1 cellular context compared by ENCODE assay signal in the genomic region with DNA sequence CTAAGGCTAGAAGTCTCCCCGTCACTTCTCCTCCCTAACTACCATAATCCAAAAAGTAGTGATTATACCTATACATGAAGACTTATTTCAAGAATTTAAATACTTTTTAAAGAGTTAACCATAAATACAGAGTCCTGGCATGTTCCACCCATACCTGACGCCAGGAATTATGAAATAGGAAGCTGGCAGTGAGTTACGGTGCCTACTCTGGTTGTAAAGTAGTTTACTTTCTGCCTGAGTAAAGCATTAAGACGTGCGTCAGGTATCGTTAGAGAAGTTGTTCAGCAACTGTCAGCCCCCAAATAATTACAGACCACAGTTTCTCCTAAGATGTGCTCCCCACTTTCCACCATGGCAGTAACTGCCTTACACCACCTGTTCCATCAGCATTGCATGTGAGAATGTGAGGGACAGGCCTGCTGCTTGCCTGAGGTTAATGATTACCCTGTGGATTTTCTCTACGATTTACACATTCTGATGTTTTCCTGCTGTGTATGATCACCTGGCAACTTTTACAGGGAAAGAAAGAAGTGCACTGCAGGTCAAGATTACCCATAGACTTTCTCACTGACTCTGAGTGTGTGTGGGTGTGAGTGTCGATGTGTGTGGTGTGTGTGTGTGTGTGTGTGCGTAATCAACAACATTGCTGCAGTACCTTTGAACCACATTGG.
TF ChIP-seq lines count a peak whose summit lies in the region.

No MANE protein-coding gene starts in this region.

TF ChIP-seq in HepG2, 621 proteins besides CTCF, POLR2A, EP300 and RAD21 (continued from another document):
- TF ChIP-seq ARID5B (CRISPR knock-in tag; IDR thresholded peaks at IDR 0.05): peak; percentile 20; the same call in 1 of the 2 replicates
- TF ChIP-seq, protein P1, sequence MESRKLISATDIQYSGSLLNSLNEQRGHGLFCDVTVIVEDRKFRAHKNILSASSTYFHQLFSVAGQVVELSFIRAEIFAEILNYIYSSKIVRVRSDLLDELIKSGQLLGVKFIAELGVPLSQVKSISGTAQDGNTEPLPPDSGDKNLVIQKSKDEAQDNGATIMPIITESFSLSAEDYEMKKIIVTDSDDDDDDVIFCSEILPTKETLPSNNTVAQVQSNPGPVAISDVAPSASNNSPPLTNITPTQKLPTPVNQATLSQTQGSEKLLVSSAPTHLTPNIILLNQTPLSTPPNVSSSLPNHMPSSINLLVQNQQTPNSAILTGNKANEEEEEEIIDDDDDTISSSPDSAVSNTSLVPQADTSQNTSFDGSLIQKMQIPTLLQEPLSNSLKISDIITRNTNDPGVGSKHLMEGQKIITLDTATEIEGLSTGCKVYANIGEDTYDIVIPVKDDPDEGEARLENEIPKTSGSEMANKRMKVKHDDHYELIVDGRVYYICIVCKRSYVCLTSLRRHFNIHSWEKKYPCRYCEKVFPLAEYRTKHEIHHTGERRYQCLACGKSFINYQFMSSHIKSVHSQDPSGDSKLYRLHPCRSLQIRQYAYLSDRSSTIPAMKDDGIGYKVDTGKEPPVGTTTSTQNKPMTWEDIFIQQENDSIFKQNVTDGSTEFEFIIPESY (CRISPR knock-in tag; IDR thresholded peaks at IDR 0.05): no peak
- TF ChIP-seq ZEB1 (IDR thresholded peaks at IDR 0.05; ENCODE audit: insufficient replicate concordance, low read depth): peak; percentile 27
- no peak for TF ChIP-seq THRA (CRISPR knock-in tag; IDR thresholded peaks at IDR 0.05; ENCODE audit: borderline replicate concordance)
- no peak for TF ChIP-seq FOXK1 (CRISPR knock-in tag; IDR thresholded peaks at IDR 0.05; ENCODE audit: borderline replicate concordance, low read depth)
